26 cellular contexts compared by ENCODE assay signal in genomic region chr1:196102826-196103225, GRCh38.
"Had no signal": no experiment of that assay in that cellular context is flagged by ENCODE, and none has a peak within 500 bp of the region (broad histone marks: within the 10 kb centered on the region; RNA-seq: fewer than 3 reads in every experiment).

No MANE protein-coding gene starts in this region.

- DNase-seq: naive thymus-derived CD8-positive, alpha-beta T cell; nephron progenitor cell; nucleus accumbens; pancreas; right cardiac atrium; right lobe of liver; sigmoid colon; small intestine; stimulated activated CD4-positive, alpha-beta T cell treated with anti-CD3 and anti-CD28 coated beads, Interleukin-15, amount 100 ng/mL, for 24 hours; stimulated activated CD4-positive, alpha-beta T cell treated with anti-CD3 and anti-CD28 coated beads, Interleukin-2, amount 100 ng/mL, for 24 hours; stimulated activated CD4-positive, alpha-beta T cell treated with anti-CD3 and anti-CD28 coated beads, Interleukin-2, amount 100 ng/mL, for 48 hours; stimulated activated CD4-positive, alpha-beta T cell treated with anti-CD3 and anti-CD28 coated beads, Interleukin-4, amount 100 ng/mL, for 24 hours; stimulated activated naive B cell treated with anti-CD40 and anti-IgM and Interleukin-4, amounts not matched to agents 10 μg/mL and 1 μg/mL and 100 μg/mL, for 72 hours; stimulated activated naive CD8-positive, alpha-beta T cell treated with anti-CD3 and anti-CD28 coated beads, Interleukin-15, amount 100 ng/mL, for 72 hours; stimulated activated naive CD8-positive, alpha-beta T cell treated with anti-CD3 and anti-CD28 coated beads, Interleukin-15, Interleukin-2, amounts not matched to agents 100 U/mL and 50 U/mL, for 24 hours; substantia nigra; testis; tibial artery; transverse colon; upper lobe of right lung; uterus had no signal

- H3K4me1 ChIP-seq: pancreas, prostate gland, right lobe of liver, sigmoid colon, suprapubic skin, testis, tibial artery, transverse colon, upper lobe of right lung, uterus had no signal

- ATAC-seq: naive thymus-derived CD8-positive, alpha-beta T cell; natural killer cell treated with Interleukin-12 subunit alpha and Interleukin-12 subunit beta and Interleukin-15 and Interleukin-18, amount 100 ng/mL, for 72 hours; pancreas; right cardiac atrium; right lobe of liver; stimulated activated effector memory CD8-positive, alpha-beta T cell treated with anti-CD3 and anti-CD28 coated beads, Interleukin-12 subunit alpha, Interleukin-12 subunit beta, amount 100 ng/mL, for 72 hours; stimulated activated naive B cell treated with anti-CD40 and anti-IgM and Interleukin-4, amounts not matched to agents 10 μg/mL and 1 μg/mL and 100 μg/mL, for 72 hours; stimulated activated naive CD8-positive, alpha-beta T cell treated with anti-CD3 and anti-CD28 coated beads, Interleukin-15, amount 100 ng/mL, for 72 hours; stimulated activated naive CD8-positive, alpha-beta T cell treated with anti-CD3 and anti-CD28 coated beads, Interleukin-15, Interleukin-2, amounts not matched to agents 100 U/mL and 50 U/mL, for 24 hours; upper lobe of right lung had no signal

- H3K36me3 ChIP-seq: neutrophil, pancreas, prostate gland, right lobe of liver, sigmoid colon, suprapubic skin, tibial artery, transverse colon, upper lobe of right lung, uterus had no signal

- H3K27ac ChIP-seq: neutrophil, pancreas, prostate gland, right lobe of liver, sigmoid colon, suprapubic skin, testis, tibial artery, transverse colon, upper lobe of right lung, uterus had no signal

- FAIRE-seq: pancreas, small intestine had no signal

- H3K9me3 ChIP-seq: neutrophil, pancreas, prostate gland, right lobe of liver, suprapubic skin, testis, transverse colon, upper lobe of right lung, uterus had no signal

- H3K4me3 ChIP-seq: pancreas, prostate gland, right lobe of liver, sigmoid colon, suprapubic skin, testis, tibial artery, transverse colon, upper lobe of right lung, uterus had no signal
